1 cellular context compared by ENCODE assay signal in the genomic region with DNA sequence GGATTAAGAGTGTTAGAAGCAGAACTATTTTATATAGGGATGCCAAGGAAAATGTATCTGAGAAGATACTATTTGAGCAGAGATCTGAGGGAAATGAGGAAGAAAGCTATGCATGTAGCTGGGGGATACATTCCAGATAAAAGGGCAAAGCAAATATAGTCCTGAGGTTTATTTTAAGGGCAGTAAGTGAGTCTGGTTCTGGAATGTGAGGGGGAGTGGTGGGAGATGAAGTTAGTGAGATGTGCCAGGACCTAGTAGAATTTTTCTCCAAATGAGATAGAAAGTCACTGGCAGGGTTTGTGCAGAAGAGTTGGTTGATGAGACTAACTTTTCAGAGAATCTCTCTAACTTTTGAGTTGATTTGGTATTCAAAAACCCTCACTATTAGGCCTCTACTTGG.
TF ChIP-seq lines count a peak whose summit lies in the region.

No MANE protein-coding gene starts in this region.

TF ChIP-seq in HepG2, 621 proteins besides CTCF, POLR2A, EP300 and RAD21 (continued from another document):
- TF ChIP-seq, protein P1, sequence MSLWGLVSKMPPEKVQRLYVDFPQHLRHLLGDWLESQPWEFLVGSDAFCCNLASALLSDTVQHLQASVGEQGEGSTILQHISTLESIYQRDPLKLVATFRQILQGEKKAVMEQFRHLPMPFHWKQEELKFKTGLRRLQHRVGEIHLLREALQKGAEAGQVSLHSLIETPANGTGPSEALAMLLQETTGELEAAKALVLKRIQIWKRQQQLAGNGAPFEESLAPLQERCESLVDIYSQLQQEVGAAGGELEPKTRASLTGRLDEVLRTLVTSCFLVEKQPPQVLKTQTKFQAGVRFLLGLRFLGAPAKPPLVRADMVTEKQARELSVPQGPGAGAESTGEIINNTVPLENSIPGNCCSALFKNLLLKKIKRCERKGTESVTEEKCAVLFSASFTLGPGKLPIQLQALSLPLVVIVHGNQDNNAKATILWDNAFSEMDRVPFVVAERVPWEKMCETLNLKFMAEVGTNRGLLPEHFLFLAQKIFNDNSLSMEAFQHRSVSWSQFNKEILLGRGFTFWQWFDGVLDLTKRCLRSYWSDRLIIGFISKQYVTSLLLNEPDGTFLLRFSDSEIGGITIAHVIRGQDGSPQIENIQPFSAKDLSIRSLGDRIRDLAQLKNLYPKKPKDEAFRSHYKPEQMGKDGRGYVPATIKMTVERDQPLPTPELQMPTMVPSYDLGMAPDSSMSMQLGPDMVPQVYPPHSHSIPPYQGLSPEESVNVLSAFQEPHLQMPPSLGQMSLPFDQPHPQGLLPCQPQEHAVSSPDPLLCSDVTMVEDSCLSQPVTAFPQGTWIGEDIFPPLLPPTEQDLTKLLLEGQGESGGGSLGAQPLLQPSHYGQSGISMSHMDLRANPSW (CRISPR knock-in tag; IDR thresholded peaks at IDR 0.05; ENCODE audit: borderline replicate concordance) = no peak
- TF ChIP-seq PAX8 (CRISPR knock-in tag; IDR thresholded peaks at IDR 0.05; ENCODE audit: borderline replicate concordance) (no peak), HDAC6 (IDR thresholded peaks at IDR 0.05; ENCODE audit: low read depth, low read length) (no peak), HCFC1 (IDR thresholded peaks at IDR 0.05; ENCODE audit: low read depth, low read length) (no peak), RBM22 (optimal IDR thresholded peaks at IDR 0.05; ENCODE audit: low read length) (no peak), ZBTB42 (CRISPR knock-in tag; IDR thresholded peaks at IDR 0.05) (no peak), ZNF652 (CRISPR knock-in tag; IDR thresholded peaks at IDR 0.05; ENCODE audit: borderline replicate concordance, low read depth) (no peak), RCOR2 (CRISPR knock-in tag; IDR thresholded peaks at IDR 0.05) (no peak), ZNF615 (CRISPR knock-in tag; IDR thresholded peaks at IDR 0.05; ENCODE audit: borderline replicate concordance) (no peak)
- TF ChIP-seq, protein P2, sequence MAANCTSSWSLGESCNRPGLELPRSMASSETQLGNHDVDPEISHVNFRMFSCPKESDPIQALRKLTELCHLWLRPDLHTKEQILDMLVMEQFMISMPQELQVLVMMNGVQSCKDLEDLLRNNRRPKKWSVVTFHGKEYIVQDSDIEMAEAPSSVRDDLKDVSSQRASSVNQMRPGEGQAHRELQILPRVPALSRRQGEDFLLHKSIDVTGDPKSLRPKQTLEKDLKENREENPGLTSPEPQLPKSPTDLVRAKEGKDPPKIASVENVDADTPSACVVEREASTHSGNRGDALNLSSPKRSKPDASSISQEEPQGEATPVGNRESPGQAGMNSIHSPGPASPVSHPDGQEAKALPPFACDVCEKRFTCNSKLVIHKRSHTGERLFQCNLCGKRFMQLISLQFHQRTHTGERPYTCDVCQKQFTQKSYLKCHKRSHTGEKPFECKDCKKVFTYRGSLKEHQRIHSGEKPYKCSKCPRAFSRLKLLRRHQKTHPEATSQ (CRISPR knock-in tag; IDR thresholded peaks at IDR 0.05; ENCODE audit: borderline replicate concordance) = no peak
- TF ChIP-seq, protein P3, sequence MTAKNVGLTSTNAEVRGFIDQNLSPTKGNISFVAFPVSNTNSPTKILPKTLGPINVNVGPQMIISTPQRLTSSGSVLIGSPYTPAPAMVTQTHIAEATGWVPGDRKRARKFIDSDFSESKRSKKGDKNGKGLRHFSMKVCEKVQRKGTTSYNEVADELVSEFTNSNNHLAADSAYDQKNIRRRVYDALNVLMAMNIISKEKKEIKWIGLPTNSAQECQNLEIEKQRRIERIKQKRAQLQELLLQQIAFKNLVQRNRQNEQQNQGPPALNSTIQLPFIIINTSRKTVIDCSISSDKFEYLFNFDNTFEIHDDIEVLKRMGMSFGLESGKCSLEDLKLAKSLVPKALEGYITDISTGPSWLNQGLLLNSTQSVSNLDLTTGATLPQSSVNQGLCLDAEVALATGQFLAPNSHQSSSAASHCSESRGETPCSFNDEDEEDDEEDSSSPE (CRISPR knock-in tag; IDR thresholded peaks at IDR 0.05) = no peak
- TF ChIP-seq, protein P4, sequence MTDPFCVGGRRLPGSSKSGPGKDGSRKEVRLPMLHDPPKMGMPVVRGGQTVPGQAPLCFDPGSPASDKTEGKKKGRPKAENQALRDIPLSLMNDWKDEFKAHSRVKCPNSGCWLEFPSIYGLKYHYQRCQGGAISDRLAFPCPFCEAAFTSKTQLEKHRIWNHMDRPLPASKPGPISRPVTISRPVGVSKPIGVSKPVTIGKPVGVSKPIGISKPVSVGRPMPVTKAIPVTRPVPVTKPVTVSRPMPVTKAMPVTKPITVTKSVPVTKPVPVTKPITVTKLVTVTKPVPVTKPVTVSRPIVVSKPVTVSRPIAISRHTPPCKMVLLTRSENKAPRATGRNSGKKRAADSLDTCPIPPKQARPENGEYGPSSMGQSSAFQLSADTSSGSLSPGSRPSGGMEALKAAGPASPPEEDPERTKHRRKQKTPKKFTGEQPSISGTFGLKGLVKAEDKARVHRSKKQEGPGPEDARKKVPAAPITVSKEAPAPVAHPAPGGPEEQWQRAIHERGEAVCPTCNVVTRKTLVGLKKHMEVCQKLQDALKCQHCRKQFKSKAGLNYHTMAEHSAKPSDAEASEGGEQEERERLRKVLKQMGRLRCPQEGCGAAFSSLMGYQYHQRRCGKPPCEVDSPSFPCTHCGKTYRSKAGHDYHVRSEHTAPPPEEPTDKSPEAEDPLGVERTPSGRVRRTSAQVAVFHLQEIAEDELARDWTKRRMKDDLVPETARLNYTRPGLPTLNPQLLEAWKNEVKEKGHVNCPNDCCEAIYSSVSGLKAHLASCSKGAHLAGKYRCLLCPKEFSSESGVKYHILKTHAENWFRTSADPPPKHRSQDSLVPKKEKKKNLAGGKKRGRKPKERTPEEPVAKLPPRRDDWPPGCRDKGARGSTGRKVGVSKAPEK (CRISPR knock-in tag; IDR thresholded peaks at IDR 0.05; ENCODE audit: borderline replicate concordance) = no peak
- TF ChIP-seq, protein P5, sequence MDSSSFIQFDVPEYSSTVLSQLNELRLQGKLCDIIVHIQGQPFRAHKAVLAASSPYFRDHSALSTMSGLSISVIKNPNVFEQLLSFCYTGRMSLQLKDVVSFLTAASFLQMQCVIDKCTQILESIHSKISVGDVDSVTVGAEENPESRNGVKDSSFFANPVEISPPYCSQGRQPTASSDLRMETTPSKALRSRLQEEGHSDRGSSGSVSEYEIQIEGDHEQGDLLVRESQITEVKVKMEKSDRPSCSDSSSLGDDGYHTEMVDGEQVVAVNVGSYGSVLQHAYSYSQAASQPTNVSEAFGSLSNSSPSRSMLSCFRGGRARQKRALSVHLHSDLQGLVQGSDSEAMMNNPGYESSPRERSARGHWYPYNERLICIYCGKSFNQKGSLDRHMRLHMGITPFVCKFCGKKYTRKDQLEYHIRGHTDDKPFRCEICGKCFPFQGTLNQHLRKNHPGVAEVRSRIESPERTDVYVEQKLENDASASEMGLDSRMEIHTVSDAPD (CRISPR knock-in tag; IDR thresholded peaks at IDR 0.05) = no peak
- TF ChIP-seq, protein P6, sequence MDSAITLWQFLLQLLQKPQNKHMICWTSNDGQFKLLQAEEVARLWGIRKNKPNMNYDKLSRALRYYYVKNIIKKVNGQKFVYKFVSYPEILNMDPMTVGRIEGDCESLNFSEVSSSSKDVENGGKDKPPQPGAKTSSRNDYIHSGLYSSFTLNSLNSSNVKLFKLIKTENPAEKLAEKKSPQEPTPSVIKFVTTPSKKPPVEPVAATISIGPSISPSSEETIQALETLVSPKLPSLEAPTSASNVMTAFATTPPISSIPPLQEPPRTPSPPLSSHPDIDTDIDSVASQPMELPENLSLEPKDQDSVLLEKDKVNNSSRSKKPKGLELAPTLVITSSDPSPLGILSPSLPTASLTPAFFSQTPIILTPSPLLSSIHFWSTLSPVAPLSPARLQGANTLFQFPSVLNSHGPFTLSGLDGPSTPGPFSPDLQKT (CRISPR knock-in tag; IDR thresholded peaks at IDR 0.05; ENCODE audit: borderline replicate concordance) = no peak
